Comparison of ENCODE assay signal across 22 cellular contexts in the genomic region with DNA sequence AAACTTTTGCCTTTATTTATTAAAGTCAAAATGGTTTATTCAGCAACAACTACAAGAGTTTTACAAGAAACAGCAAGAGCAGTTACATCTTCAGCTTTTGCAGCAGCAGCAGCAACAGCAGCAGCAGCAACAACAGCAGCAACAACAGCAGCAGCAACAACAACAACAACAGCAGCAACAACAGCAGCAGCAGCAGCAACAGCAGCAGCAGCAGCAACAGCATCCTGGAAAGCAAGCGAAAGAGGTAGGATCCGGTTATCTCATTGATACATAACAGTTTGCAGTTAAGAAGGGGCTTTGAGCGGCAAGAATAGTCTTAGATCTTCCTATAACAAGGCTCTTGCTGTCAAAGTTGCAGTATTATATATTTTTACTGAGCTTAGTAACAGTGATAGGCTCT.
"Had no signal": no experiment of that assay in that cellular context is flagged by ENCODE, and none has a peak within 500 bp of the region (broad histone marks: within the 10 kb centered on the region; RNA-seq: fewer than 3 reads in every experiment).

No MANE protein-coding gene starts in this region.

- H3K27me3 Mint-ChIP-seq: activated CD8-positive, alpha-beta T cell treated with anti-CD3 and anti-CD28 coated beads for 36 hours; central memory CD8-positive, alpha-beta T cell had no signal

- H3K36me3 ChIP-seq: lower lobe of right lung, neutrophil, tibial nerve had no signal

- H3K4me1 Mint-ChIP-seq: central memory CD8-positive, alpha-beta T cell had no signal

- H3K9ac ChIP-seq: parathyroid adenoma had no signal

- H3K4me3 ChIP-seq: body of pancreas, heart left ventricle, lower lobe of right lung, vagina had no signal

- H3K27ac ChIP-seq: body of pancreas, epithelial cell of prostate, heart left ventricle, lower lobe of right lung, neutrophil, parathyroid adenoma, vagina had no signal

- H3K9me3 Mint-ChIP-seq: activated CD8-positive, alpha-beta T cell treated with anti-CD3 and anti-CD28 coated beads for 36 hours; activated naive CD4-positive, alpha-beta T cell treated with anti-CD3 and anti-CD28 coated beads, Interleukin-2, amount 50 U/mL, for 72 hours; activated T-cell treated with anti-CD3 and anti-CD28 coated beads, Interleukin-2, amount 50 U/mL, for 4 hours; central memory CD8-positive, alpha-beta T cell had no signal

- H3K36me3 Mint-ChIP-seq: activated naive CD4-positive, alpha-beta T cell treated with anti-CD3 and anti-CD28 coated beads, Interleukin-2, amount 50 U/mL, for 72 hours had no signal

- H3K4me3 Mint-ChIP-seq: activated CD8-positive, alpha-beta T cell treated with anti-CD3 and anti-CD28 coated beads for 36 hours; activated T-cell treated with anti-CD3 and anti-CD28 coated beads, Interleukin-2, amount 50 U/mL, for 4 hours; central memory CD8-positive, alpha-beta T cell; T-helper 17 cell had no signal

- H2AFZ ChIP-seq: parathyroid adenoma had no signal

- H3K4me1 ChIP-seq: body of pancreas, heart left ventricle, lower lobe of right lung, parathyroid adenoma, tibial nerve, vagina had no signal

- ATAC-seq: activated CD8-positive, alpha-beta T cell treated with anti-CD3 and anti-CD28 coated beads for 36 hours; activated naive CD4-positive, alpha-beta T cell treated with anti-CD3 and anti-CD28 coated beads, Interleukin-2, amount 50 U/mL, for 72 hours; activated T-cell treated with anti-CD3 and anti-CD28 coated beads, Interleukin-2, amount 50 U/mL, for 4 hours; body of pancreas; heart left ventricle; left colon; lower lobe of right lung; T-helper 17 cell had no signal

- H3K9me3 ChIP-seq: body of pancreas, heart left ventricle, lower lobe of right lung, neutrophil, tibial nerve, vagina had no signal

- H3K27ac Mint-ChIP-seq: activated CD8-positive, alpha-beta T cell treated with anti-CD3 and anti-CD28 coated beads for 36 hours; activated naive CD4-positive, alpha-beta T cell treated with anti-CD3 and anti-CD28 coated beads, Interleukin-2, amount 50 U/mL, for 72 hours; T-helper 17 cell had no signal

- H3K27me3 ChIP-seq: body of pancreas, heart left ventricle, neutrophil, tibial nerve, vagina had no signal

- DNase-seq: activated CD4-positive, alpha-beta T cell treated with anti-CD3 and anti-CD28 coated beads for 48 hours; activated CD8-positive, alpha-beta T cell treated with anti-CD3 and anti-CD28 coated beads for 36 hours; activated effector memory CD4-positive, alpha-beta T cell treated with Interleukin-2 at 50 U/mL for 16 hours; activated T-cell treated with anti-CD3 and anti-CD28 coated beads, Interleukin-2, amount 50 U/mL, for 4 hours; amniotic stem cell; body of pancreas; cortex of kidney; effector CD4-positive, alpha-beta T cell; heart left ventricle; left colon; lower lobe of right lung; stimulated activated CD4-positive, alpha-beta T cell treated with anti-CD3 and anti-CD28 coated beads, Interleukin-15, amount 100 ng/mL, for 24 hours; stimulated activated CD4-positive, alpha-beta T cell treated with anti-CD3 and anti-CD28 coated beads, Interleukin-4, amount 100 ng/mL, for 1 hour; stimulated activated naive CD4-positive, alpha-beta T cell; T-helper 17 cell had no signal

- H3K79me2 ChIP-seq: parathyroid adenoma had no signal
